Comparison of ENCODE assay signal across 14 cellular contexts in the genomic region with DNA sequence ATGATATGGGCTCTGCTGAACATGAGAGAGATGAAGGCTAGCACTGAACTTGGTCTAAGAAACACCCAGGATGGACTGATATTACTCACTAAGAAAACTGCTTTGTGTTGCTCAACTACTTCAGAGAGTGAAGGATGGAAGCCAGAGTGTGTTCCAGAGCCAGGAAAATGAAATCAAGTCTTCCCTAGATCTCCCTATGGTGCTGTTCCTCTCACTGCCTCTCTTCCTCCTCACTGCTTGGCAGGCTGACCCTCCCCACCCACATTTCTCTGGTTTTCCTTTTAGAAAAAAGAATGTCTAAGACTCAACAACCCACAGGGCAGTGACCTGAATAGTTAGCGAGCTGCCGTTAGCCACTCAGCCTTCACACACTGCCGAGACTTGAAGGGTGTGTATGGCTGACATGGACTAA.
DNase-seq lines count a peak whose midpoint lies in the region; ATAC-seq, FAIRE-seq and TF ChIP-seq lines count a peak whose summit lies in the region.
"Had no signal": no experiment of that assay in that cellular context is flagged by ENCODE, and none has a peak within 500 bp of the region (broad histone marks: within the 10 kb centered on the region; RNA-seq: fewer than 3 reads in every experiment).

No MANE protein-coding gene starts in this region.

- H3K9me3 ChIP-seq in pancreas, result no peaks in the 10 kb centered on the region
- H3K9me3 ChIP-seq: spleen had no signal

- FAIRE-seq in pancreas (lab: Jason Lieb, UNC), result no peak
- no peak for FAIRE-seq in H54 (lab: Jason Lieb, UNC)
- FAIRE-seq: G401.6 had no signal

- DNase-seq in Right ventricle myocardium inferior (ENCODE audit: missing footprints) (no peak), cardiac septum (ENCODE audit: low spot score) (no peak), foreskin fibroblast (peak; percentile 34 to 57), pancreas (no peak), H54 (ENCODE audit: insufficient read length, low spot score) (no peak), NCI-H82 (lab: John Stamatoyannopoulos, UW) (no peak)
- DNase-seq: activated B cell treated with CpG ODN at 0.5 μM for 24 hours, AML-193, hypothalamus, SIG-M5, spleen had no signal

- H3K27ac ChIP-seq in pancreas, result no peak overlapping the region

- H3K4me1 ChIP-seq in pancreas, result peaks cover 0 to 6% (median 0%) of the 10 kb centered on the region in 3 donors
- H3K4me1 ChIP-seq: spleen had no signal

- TF ChIP-seq POLR2A in H54 (IDR thresholded peaks at IDR 0.05; ENCODE audit: low read depth, low read length), result no peak

- H3K27me3 ChIP-seq in pancreas, result no peaks in the 10 kb centered on the region
- H3K27me3 ChIP-seq: spleen had no signal

- WGBS in pancreas, 2 donors, result 88 to 98% methylated on average over 3 of the region's 3 CpGs

- no peak for TF ChIP-seq CTCF in foreskin fibroblast (IDR thresholded peaks at IDR 0.05; ENCODE audit: low read depth, low read length)
- no peak for TF ChIP-seq CTCF in pancreas (IDR thresholded peaks at IDR 0.05)

- H3K36me3 ChIP-seq in pancreas, result no peaks in the 10 kb centered on the region

- ATAC-seq in Right ventricle myocardium inferior (peak; percentile 95), pancreas (peak in 3 of 4 donors; percentile 60 to 77 (median 65)), HG03521 (IDR thresholded peaks at IDR 0.05; ENCODE audit: unreplicated experiment) (no peak), HG03280 (IDR thresholded peaks at IDR 0.05; ENCODE audit: unreplicated experiment) (no peak)

- H3K4me3 ChIP-seq in foreskin fibroblast (ENCODE audit: low read depth in 1 of 2, low read length in 2 of 2) (no peak overlapping the region), pancreas (no peak overlapping the region)
- H3K4me3 ChIP-seq: spleen had no signal

- intact Hi-C loops in Right ventricle myocardium inferior (cut with DNase I), result no loop called here
- intact Hi-C loops in cardiac septum (cut with DNase I), result no loop called here
- intact Hi-C loops in pancreas (cut with DNase I), result no loop called here

Comparison
In these comparisons a context has a peak if more than half of its experiments do, and no peak if none do; other contexts are left out.
1. ATAC-seq: peak in Right ventricle myocardium inferior (single experiment) and pancreas (3 of 4); none in HG03521 (single experiment) and HG03280 (single experiment).
2. DNase-seq: peak in foreskin fibroblast (2 of 2); none in Right ventricle myocardium inferior (single experiment), cardiac septum (single experiment), pancreas (0 of 6), H54 (single experiment) and NCI-H82 (single experiment).